ENCODE assay signal across 29 cellular contexts in the genomic region with DNA sequence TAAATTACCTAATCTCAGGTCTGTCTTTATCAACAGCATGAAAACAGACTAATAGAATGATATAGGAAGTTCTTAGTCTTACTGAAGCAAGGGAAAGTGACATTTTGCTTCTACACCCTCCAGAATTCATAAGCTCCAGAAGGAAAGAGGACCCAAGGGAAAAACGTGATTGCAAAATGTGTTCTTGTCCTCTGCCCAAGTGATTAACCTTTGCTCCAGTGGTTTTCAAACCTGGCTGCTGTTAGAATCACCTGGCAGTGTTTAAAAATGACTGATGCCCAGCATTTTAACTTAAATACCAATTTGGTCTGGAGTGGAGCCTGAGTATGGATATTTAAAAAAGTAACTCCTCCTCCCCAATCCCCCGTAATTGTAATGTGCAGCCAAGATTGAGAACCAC.
"Had no signal": no experiment of that assay in that cellular context is flagged by ENCODE, and none has a peak within 500 bp of the region (broad histone marks: within the 10 kb centered on the region; RNA-seq: fewer than 3 reads in every experiment).

No MANE protein-coding gene starts in this region.

- H3K4me3 Mint-ChIP-seq: mesothelial cell of epicardium; naive B cell; natural killer cell; nephron progenitor cell; neural progenitor cell; stimulated activated memory B cell treated with anti-CD40 and anti-IgM and Interleukin-4, amounts not matched to agents 10 μg/mL and 1 μg/mL and 100 μg/mL, for 72 hours; stimulated activated naive CD8-positive, alpha-beta T cell treated with anti-CD3 and anti-CD28 coated beads, Interleukin-15, amount 100 ng/mL, for 72 hours had no signal

- H3K27me3 Mint-ChIP-seq: naive B cell; stimulated activated memory B cell treated with anti-CD40 and anti-IgM and Interleukin-4, amounts not matched to agents 10 μg/mL and 1 μg/mL and 100 μg/mL, for 72 hours; stimulated activated naive CD8-positive, alpha-beta T cell treated with anti-CD3 and anti-CD28 coated beads, Interleukin-15, amount 100 ng/mL, for 72 hours had no signal

- H3K4me3 ChIP-seq: left lung, lung, neural progenitor cell, sigmoid colon, smooth muscle cell, tibial nerve, upper lobe of left lung, vagina had no signal

- H2AFZ ChIP-seq: neural progenitor cell, parathyroid adenoma had no signal

- H3K27me3 ChIP-seq: left lung, neural progenitor cell, neutrophil, sigmoid colon, tibial nerve, upper lobe of left lung, vagina had no signal

- H3K4me2 ChIP-seq: neural progenitor cell, smooth muscle cell had no signal

- H3K4me1 ChIP-seq: left lung, neural progenitor cell, parathyroid adenoma, sigmoid colon, tibial nerve, upper lobe of left lung, vagina had no signal

- H3K9ac ChIP-seq: neural progenitor cell, parathyroid adenoma had no signal

- H3K9me3 ChIP-seq: neutrophil had no signal

- H3K4me1 Mint-ChIP-seq: mesothelial cell of epicardium, neural progenitor cell had no signal

- ATAC-seq: left cardiac atrium; left lung; natural killer cell; right cardiac atrium; stimulated activated memory B cell treated with anti-CD40 and anti-IgM and Interleukin-4, amounts not matched to agents 10 μg/mL and 1 μg/mL and 100 μg/mL, for 72 hours; stimulated activated naive CD8-positive, alpha-beta T cell treated with anti-CD3 and anti-CD28 coated beads, Interleukin-15, amount 100 ng/mL, for 72 hours had no signal

- H3K79me2 ChIP-seq: parathyroid adenoma had no signal

- H3K27ac ChIP-seq: left lung, neural progenitor cell, neutrophil, parathyroid adenoma, sigmoid colon, tibial nerve, upper lobe of left lung, vagina had no signal

- DNase-seq: hippocampal formation; kidney glomerular epithelial cell; left cardiac atrium; left lung; mesendoderm; naive B cell; natural killer cell; nephron progenitor cell; occipital lobe; retina; right cardiac atrium; sigmoid colon; stimulated activated CD4-positive, alpha-beta T cell treated with anti-CD3 and anti-CD28 coated beads, Interleukin-1b, Interleukin-23, amount 100 ng/mL, for 48 hours; stimulated activated CD4-positive, alpha-beta T cell treated with anti-CD3 and anti-CD28 coated beads, Interleukin-2, amount 100 ng/mL, for 48 hours; stimulated activated CD4-positive, alpha-beta T cell treated with anti-CD3 and anti-CD28 coated beads, Interleukin-4, amount 100 ng/mL, for 4 hours; stimulated activated CD8-positive, alpha-beta memory T cell treated with anti-CD3 and anti-CD28 coated beads, Interleukin-4, amount 100 ng/mL, for 48 hours; stimulated activated naive CD4-positive, alpha-beta T cell treated with Interleukin-2 at 50 U/mL for 16 hours; stimulated activated naive CD8-positive, alpha-beta T cell treated with anti-CD3 and anti-CD28 coated beads, Interleukin-15, amount 100 ng/mL, for 72 hours; substantia nigra; upper lobe of left lung had no signal

- H3K27ac Mint-ChIP-seq: mesothelial cell of epicardium; natural killer cell; nephron progenitor cell; neural progenitor cell; stimulated activated memory B cell treated with anti-CD40 and anti-IgM and Interleukin-4, amounts not matched to agents 10 μg/mL and 1 μg/mL and 100 μg/mL, for 72 hours; stimulated activated naive CD8-positive, alpha-beta T cell treated with anti-CD3 and anti-CD28 coated beads, Interleukin-15, amount 100 ng/mL, for 72 hours had no signal
